In genomic region chr11:129067454-129067853, GRCh38 we compare ENCODE assay signal across 30 cellular contexts.
"Had no signal": no experiment of that assay in that cellular context is flagged by ENCODE, and none has a peak within 500 bp of the region (broad histone marks: within the 10 kb centered on the region; RNA-seq: fewer than 3 reads in every experiment).

No MANE protein-coding gene starts in this region.

- H3K27me3 ChIP-seq: ascending aorta, body of pancreas, MG63, Peyer's patch, SJSA1 had no signal

- H3K27me3 Mint-ChIP-seq: activated naive CD4-positive, alpha-beta T cell treated with anti-CD3 and anti-CD28 coated beads, Interleukin-2, amount 50 U/mL, for 24 hours; activated T-cell treated with anti-CD3 and anti-CD28 coated beads, Interleukin-2, amount 50 U/mL, for 24 hours had no signal

- H3K4me1 ChIP-seq: ascending aorta, body of pancreas, Peyer's patch, SJSA1 had no signal

- H3K4me1 Mint-ChIP-seq: activated naive CD4-positive, alpha-beta T cell treated with anti-CD3 and anti-CD28 coated beads, Interleukin-2, amount 50 U/mL, for 24 hours; WTC11 had no signal

- H3K36me3 ChIP-seq: MG63, SJSA1 had no signal

- DNase-seq: activated CD4-positive, alpha-beta T cell treated with anti-CD3 and anti-CD28 coated beads for 48 hours; activated CD4-positive, alpha-beta T cell treated with anti-CD3 and anti-CD28 coated beads, Interleukin-2, amount 50 U/mL, for 4 hours; activated CD4-positive, CD25-positive, alpha-beta regulatory T cell treated with anti-CD3 and anti-CD28 coated beads, Interleukin-2, amount 50 U/mL, for 72 hours; activated CD8-positive, alpha-beta T cell treated with anti-CD3 and anti-CD28 coated beads, Interleukin-2, amount 10 ng/mL, durations not matched to agents 7 days and 5 days; activated effector memory CD4-positive, alpha-beta T cell treated with Interleukin-2 at 50 U/mL for 16 hours; activated naive CD4-positive, alpha-beta T cell; activated T-cell treated with anti-CD3 and anti-CD28 coated beads, Interleukin-2, amount 50 U/mL, for 24 hours; amniotic stem cell; body of pancreas; cerebellar nuclear complex; KG1; MG63; MV-4-11; NCI-H1105; NCI-H1436; NCI-H187 treated with DMSO at 0.1 percent for 48 hours; NCI-H2081 treated with DMSO at 0.1 percent for 48 hours; NCI-H2171 treated with DMSO at 0.1 percent for 48 hours; NCI-H226; Peyer's patch; SHP77; SW 1271 had no signal

- ATAC-seq: activated CD8-positive, alpha-beta T cell treated with anti-CD3 and anti-CD28 coated beads, Interleukin-2, amount 10 ng/mL, durations not matched to agents 7 days and 5 days; body of pancreas; SK-N-SH treated with all-trans-retinoic acid at 6 μM for 48 hours; WTC11 had no signal

- H3K9me3 ChIP-seq: ascending aorta, body of pancreas, MG63, Peyer's patch, SJSA1 had no signal

- H3K36me3 Mint-ChIP-seq: WTC11 had no signal

- H3K27ac Mint-ChIP-seq: activated CD8-positive, alpha-beta T cell treated with anti-CD3 and anti-CD28 coated beads, Interleukin-2, amount 10 ng/mL, durations not matched to agents 7 days and 5 days; activated naive CD4-positive, alpha-beta T cell treated with anti-CD3 and anti-CD28 coated beads, Interleukin-2, amount 50 U/mL, for 24 hours; activated T-cell treated with anti-CD3 and anti-CD28 coated beads, Interleukin-2, amount 50 U/mL, for 24 hours; activated T-helper 1 cell treated with anti-CD3 and anti-CD28 coated beads, Interleukin-12 subunit alpha, Interleukin-12 subunit beta, Interleukin-2, Interleukin-4 antibody, amounts not matched to agents 30 ng/mL and 10 ng/mL and 1 ng/mL, durations not matched to agents 14 hours and 24 hours and 36 hours; T-helper 1 cell treated with Interleukin-12 subunit alpha and Interleukin-12 subunit beta and Interleukin-4 antibody, amounts not matched to agents 30 μg/mL and 1 μg/mL, for 36 hours; WTC11 had no signal

- H3K4me3 Mint-ChIP-seq: activated CD8-positive, alpha-beta T cell treated with anti-CD3 and anti-CD28 coated beads, Interleukin-2, amount 10 ng/mL, durations not matched to agents 7 days and 5 days; activated naive CD4-positive, alpha-beta T cell treated with anti-CD3 and anti-CD28 coated beads, Interleukin-2, amount 50 U/mL, for 24 hours; activated T-cell treated with anti-CD3 and anti-CD28 coated beads, Interleukin-2, amount 50 U/mL, for 24 hours; activated T-helper 1 cell treated with anti-CD3 and anti-CD28 coated beads, Interleukin-12 subunit alpha, Interleukin-12 subunit beta, Interleukin-2, Interleukin-4 antibody, amounts not matched to agents 30 ng/mL and 10 ng/mL and 1 ng/mL, durations not matched to agents 14 hours and 24 hours and 36 hours; T-helper 1 cell treated with Interleukin-12 subunit alpha and Interleukin-12 subunit beta and Interleukin-4 antibody, amounts not matched to agents 30 μg/mL and 1 μg/mL, for 36 hours; WTC11 had no signal

- H3K9me3 Mint-ChIP-seq: activated naive CD4-positive, alpha-beta T cell treated with anti-CD3 and anti-CD28 coated beads, Interleukin-2, amount 50 U/mL, for 24 hours; activated T-cell treated with anti-CD3 and anti-CD28 coated beads, Interleukin-2, amount 50 U/mL, for 24 hours; activated T-helper 1 cell treated with anti-CD3 and anti-CD28 coated beads, Interleukin-12 subunit alpha, Interleukin-12 subunit beta, Interleukin-2, Interleukin-4 antibody, amounts not matched to agents 30 ng/mL and 10 ng/mL and 1 ng/mL, durations not matched to agents 14 hours and 24 hours and 36 hours; T-helper 1 cell treated with Interleukin-12 subunit alpha and Interleukin-12 subunit beta and Interleukin-4 antibody, amounts not matched to agents 30 μg/mL and 1 μg/mL, for 36 hours; WTC11 had no signal

- H3K4me3 ChIP-seq: ascending aorta, body of pancreas, MG63, Peyer's patch, SJSA1 had no signal

- H3K27ac ChIP-seq: ascending aorta, body of pancreas, Peyer's patch, RWPE1, SJSA1 had no signal
